In the genomic region with DNA sequence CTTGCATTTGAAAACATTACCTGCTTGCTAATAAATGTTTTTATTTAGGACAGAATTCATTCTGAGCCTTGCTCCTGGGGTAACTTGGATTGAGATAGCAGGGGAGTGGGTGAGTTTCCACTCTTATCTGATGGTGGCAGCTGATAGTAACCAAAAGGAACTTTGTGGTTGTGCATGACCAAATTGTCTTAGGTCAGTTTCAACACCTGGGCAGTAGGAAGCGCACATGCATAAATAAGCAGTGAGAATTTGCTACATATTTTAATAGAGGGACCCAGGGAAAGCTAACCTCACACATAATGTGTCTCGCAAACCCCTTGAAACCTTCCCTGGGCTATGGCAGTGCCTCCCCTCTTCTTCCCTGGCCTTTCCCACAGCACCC, we compare ENCODE assay signal across 1 cellular context.
TF ChIP-seq lines count a peak whose summit lies in the region.

No MANE protein-coding gene starts in this region.

TF ChIP-seq in GM12878, 131 proteins besides CTCF, POLR2A, EP300 and RAD21 (continued from another document and continues in another):
- TF ChIP-seq, protein P1, sequence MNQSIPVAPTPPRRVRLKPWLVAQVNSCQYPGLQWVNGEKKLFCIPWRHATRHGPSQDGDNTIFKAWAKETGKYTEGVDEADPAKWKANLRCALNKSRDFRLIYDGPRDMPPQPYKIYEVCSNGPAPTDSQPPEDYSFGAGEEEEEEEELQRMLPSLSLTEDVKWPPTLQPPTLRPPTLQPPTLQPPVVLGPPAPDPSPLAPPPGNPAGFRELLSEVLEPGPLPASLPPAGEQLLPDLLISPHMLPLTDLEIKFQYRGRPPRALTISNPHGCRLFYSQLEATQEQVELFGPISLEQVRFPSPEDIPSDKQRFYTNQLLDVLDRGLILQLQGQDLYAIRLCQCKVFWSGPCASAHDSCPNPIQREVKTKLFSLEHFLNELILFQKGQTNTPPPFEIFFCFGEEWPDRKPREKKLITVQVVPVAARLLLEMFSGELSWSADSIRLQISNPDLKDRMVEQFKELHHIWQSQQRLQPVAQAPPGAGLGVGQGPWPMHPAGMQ (IDR thresholded peaks at IDR 0.05; ENCODE audit: borderline replicate concordance): no peak
- TF ChIP-seq BMI1 (IDR thresholded peaks at IDR 0.05; ENCODE audit: borderline replicate concordance) (no peak), ZNF24 (IDR thresholded peaks at IDR 0.05) (no peak), BHLHE40 (IDR thresholded peaks at IDR 0.05; ENCODE audit: borderline replicate concordance in 1 of 2, low read depth in 2 of 2, low read length in 1 of 2) (peak; percentile 81 to 82; a peak in 3 of 4 replicates), HDGF (IDR thresholded peaks at IDR 0.05) (no peak), SUZ12 (IDR thresholded peaks at IDR 0.05; ENCODE audit: unreplicated experiment) (no peak), ZNF384 (IDR thresholded peaks at IDR 0.05; ENCODE audit: borderline replicate concordance, low read depth, low read length) (no peak), ATF7 (IDR thresholded peaks at IDR 0.05; ENCODE audit: low read depth) (peak; percentile 41; the same call in 1 of the 2 replicates), CHD2 (IDR thresholded peaks at IDR 0.05; ENCODE audit: borderline replicate concordance, low read depth, low read length) (peak; percentile 42; the same call in 1 of the 2 replicates), GATAD2B (conservative IDR thresholded peaks at IDR 0.05; ENCODE audit: low read depth) (no peak), MXI1 (IDR thresholded peaks at IDR 0.05; ENCODE audit: low read depth, low read length) (0 out of 2 replicates have a peak, but pooled peaks have one; percentile 44), SIX5 (IDR thresholded peaks at IDR 0.05; ENCODE audit: low read depth, low read length, severe bottlenecking) (no peak), BACH1 (IDR thresholded peaks at IDR 0.05; ENCODE audit: borderline replicate concordance) (no peak), FOXK2 (IDR thresholded peaks at IDR 0.05) (no peak), SMAD1 (IDR thresholded peaks at IDR 0.05; ENCODE audit: low read depth, partially characterized antibody) (no peak), PAX8 (IDR thresholded peaks at IDR 0.05) (no peak), NFIC (IDR thresholded peaks at IDR 0.05; ENCODE audit: low read depth, low read length) (peak; percentile 88), PML (IDR thresholded peaks at IDR 0.05; ENCODE audit: low read length) (no peak), MTA2 (IDR thresholded peaks at IDR 0.05; ENCODE audit: low read depth) (peak; percentile 62), FOXM1 (IDR thresholded peaks at IDR 0.05; ENCODE audit: low read depth, low read length) (peak; percentile 84; the same call in 1 of the 2 replicates), ZZZ3 (IDR thresholded peaks at IDR 0.05; ENCODE audit: control insufficient read depth, insufficient read length, low read depth) (no peak), TAF1 (IDR thresholded peaks at IDR 0.05; ENCODE audit: borderline replicate concordance, low read depth, low read length) (no peak), NRF1 (conservative IDR thresholded peaks at IDR 0.05; ENCODE audit: low read depth, low read length) (no peak), SUPT20H (IDR thresholded peaks at IDR 0.05; ENCODE audit: borderline replicate concordance, control insufficient read depth, low read depth, low read length) (no peak), IRF4 (IDR thresholded peaks at IDR 0.05; ENCODE audit: low read depth, low read length) (no peak), RCOR1 (conservative IDR thresholded peaks at IDR 0.05; ENCODE audit: low read depth, low read length) (no peak), CBFB (IDR thresholded peaks at IDR 0.05; ENCODE audit: low read depth) (peak; percentile 78), MEF2A (IDR thresholded peaks at IDR 0.05; ENCODE audit: insufficient read depth, low read depth, low read length) (peak; percentile 62; the same call in 1 of the 2 replicates), NFXL1 (IDR thresholded peaks at IDR 0.05; ENCODE audit: borderline replicate concordance) (no peak), JUND (IDR thresholded peaks at IDR 0.05; ENCODE audit: low read depth, low read length) (no peak), CEBPB (IDR thresholded peaks at IDR 0.05; ENCODE audit: borderline replicate concordance in 1 of 2, low read depth in 2 of 2, low read length in 2 of 2) (no peak), NBN (IDR thresholded peaks at IDR 0.05) (0 out of 2 replicates have a peak, but pooled peaks have one; percentile 25), TBL1XR1 (IDR thresholded peaks at IDR 0.05; ENCODE audit: low read depth, low read length) (0 out of 2 replicates have a peak, but pooled peaks have one; percentile 25), ZSCAN29 (IDR thresholded peaks at IDR 0.05) (no peak), BCL11A (IDR thresholded peaks at IDR 0.05; ENCODE audit: low read depth, low read length) (0 out of 2 replicates have a peak, but pooled peaks have one; percentile 28), POU2F2 (IDR thresholded peaks at IDR 0.05; ENCODE audit: borderline replicate concordance, low read depth, low read length) (peak; percentile 94), YBX1 (IDR thresholded peaks at IDR 0.05) (no peak), STAT1 (conservative IDR thresholded peaks at IDR 0.05) (no peak), EED (IDR thresholded peaks at IDR 0.05; ENCODE audit: low read depth) (peak; percentile 90), KLF5 (IDR thresholded peaks at IDR 0.05; ENCODE audit: partially characterized antibody) (no peak), SIN3A (IDR thresholded peaks at IDR 0.05; ENCODE audit: low read depth, low read length) (no peak), SPI1 (IDR thresholded peaks at IDR 0.05; ENCODE audit: borderline replicate concordance, insufficient read depth, low read depth, low read length) (no peak), CHD4 (IDR thresholded peaks at IDR 0.05) (no peak)
- TF ChIP-seq, protein P2, sequence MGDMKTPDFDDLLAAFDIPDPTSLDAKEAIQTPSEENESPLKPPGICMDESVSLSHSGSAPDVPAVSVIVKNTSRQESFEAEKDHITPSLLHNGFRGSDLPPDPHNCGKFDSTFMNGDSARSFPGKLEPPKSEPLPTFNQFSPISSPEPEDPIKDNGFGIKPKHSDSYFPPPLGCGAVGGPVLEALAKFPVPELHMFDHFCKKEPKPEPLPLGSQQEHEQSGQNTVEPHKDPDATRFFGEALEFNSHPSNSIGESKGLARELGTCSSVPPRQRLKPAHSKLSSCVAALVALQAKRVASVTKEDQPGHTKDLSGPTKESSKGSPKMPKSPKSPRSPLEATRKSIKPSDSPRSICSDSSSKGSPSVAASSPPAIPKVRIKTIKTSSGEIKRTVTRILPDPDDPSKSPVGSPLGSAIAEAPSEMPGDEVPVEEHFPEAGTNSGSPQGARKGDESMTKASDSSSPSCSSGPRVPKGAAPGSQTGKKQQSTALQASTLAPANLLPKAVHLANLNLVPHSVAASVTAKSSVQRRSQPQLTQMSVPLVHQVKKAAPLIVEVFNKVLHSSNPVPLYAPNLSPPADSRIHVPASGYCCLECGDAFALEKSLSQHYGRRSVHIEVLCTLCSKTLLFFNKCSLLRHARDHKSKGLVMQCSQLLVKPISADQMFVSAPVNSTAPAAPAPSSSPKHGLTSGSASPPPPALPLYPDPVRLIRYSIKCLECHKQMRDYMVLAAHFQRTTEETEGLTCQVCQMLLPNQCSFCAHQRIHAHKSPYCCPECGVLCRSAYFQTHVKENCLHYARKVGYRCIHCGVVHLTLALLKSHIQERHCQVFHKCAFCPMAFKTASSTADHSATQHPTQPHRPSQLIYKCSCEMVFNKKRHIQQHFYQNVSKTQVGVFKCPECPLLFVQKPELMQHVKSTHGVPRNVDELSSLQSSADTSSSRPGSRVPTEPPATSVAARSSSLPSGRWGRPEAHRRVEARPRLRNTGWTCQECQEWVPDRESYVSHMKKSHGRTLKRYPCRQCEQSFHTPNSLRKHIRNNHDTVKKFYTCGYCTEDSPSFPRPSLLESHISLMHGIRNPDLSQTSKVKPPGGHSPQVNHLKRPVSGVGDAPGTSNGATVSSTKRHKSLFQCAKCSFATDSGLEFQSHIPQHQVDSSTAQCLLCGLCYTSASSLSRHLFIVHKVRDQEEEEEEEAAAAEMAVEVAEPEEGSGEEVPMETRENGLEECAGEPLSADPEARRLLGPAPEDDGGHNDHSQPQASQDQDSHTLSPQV (IDR thresholded peaks at IDR 0.05): no peak
- TF ChIP-seq, protein P3, sequence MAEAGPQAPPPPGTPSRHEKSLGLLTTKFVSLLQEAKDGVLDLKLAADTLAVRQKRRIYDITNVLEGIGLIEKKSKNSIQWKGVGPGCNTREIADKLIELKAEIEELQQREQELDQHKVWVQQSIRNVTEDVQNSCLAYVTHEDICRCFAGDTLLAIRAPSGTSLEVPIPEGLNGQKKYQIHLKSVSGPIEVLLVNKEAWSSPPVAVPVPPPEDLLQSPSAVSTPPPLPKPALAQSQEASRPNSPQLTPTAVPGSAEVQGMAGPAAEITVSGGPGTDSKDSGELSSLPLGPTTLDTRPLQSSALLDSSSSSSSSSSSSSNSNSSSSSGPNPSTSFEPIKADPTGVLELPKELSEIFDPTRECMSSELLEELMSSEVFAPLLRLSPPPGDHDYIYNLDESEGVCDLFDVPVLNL (IDR thresholded peaks at IDR 0.05; ENCODE audit: low read depth, low read length): no peak
- TF ChIP-seq, protein P4, sequence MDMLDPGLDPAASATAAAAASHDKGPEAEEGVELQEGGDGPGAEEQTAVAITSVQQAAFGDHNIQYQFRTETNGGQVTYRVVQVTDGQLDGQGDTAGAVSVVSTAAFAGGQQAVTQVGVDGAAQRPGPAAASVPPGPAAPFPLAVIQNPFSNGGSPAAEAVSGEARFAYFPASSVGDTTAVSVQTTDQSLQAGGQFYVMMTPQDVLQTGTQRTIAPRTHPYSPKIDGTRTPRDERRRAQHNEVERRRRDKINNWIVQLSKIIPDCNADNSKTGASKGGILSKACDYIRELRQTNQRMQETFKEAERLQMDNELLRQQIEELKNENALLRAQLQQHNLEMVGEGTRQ (IDR thresholded peaks at IDR 0.05; ENCODE audit: borderline replicate concordance, low read depth, low read length): no peak
- TF ChIP-seq, protein P5, sequence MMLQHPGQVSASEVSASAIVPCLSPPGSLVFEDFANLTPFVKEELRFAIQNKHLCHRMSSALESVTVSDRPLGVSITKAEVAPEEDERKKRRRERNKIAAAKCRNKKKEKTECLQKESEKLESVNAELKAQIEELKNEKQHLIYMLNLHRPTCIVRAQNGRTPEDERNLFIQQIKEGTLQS (IDR thresholded peaks at IDR 0.05; ENCODE audit: borderline replicate concordance, extremely low read depth, low read depth, low read length): no peak
- TF ChIP-seq, protein P6, sequence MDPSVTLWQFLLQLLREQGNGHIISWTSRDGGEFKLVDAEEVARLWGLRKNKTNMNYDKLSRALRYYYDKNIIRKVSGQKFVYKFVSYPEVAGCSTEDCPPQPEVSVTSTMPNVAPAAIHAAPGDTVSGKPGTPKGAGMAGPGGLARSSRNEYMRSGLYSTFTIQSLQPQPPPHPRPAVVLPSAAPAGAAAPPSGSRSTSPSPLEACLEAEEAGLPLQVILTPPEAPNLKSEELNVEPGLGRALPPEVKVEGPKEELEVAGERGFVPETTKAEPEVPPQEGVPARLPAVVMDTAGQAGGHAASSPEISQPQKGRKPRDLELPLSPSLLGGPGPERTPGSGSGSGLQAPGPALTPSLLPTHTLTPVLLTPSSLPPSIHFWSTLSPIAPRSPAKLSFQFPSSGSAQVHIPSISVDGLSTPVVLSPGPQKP (IDR thresholded peaks at IDR 0.05; ENCODE audit: low read depth, low read length): no peak
- TF ChIP-seq, protein P7, sequence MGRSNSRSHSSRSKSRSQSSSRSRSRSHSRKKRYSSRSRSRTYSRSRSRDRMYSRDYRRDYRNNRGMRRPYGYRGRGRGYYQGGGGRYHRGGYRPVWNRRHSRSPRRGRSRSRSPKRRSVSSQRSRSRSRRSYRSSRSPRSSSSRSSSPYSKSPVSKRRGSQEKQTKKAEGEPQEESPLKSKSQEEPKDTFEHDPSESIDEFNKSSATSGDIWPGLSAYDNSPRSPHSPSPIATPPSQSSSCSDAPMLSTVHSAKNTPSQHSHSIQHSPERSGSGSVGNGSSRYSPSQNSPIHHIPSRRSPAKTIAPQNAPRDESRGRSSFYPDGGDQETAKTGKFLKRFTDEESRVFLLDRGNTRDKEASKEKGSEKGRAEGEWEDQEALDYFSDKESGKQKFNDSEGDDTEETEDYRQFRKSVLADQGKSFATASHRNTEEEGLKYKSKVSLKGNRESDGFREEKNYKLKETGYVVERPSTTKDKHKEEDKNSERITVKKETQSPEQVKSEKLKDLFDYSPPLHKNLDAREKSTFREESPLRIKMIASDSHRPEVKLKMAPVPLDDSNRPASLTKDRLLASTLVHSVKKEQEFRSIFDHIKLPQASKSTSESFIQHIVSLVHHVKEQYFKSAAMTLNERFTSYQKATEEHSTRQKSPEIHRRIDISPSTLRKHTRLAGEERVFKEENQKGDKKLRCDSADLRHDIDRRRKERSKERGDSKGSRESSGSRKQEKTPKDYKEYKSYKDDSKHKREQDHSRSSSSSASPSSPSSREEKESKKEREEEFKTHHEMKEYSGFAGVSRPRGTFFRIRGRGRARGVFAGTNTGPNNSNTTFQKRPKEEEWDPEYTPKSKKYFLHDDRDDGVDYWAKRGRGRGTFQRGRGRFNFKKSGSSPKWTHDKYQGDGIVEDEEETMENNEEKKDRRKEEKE (IDR thresholded peaks at IDR 0.05): no peak
- TF ChIP-seq, protein P8, sequence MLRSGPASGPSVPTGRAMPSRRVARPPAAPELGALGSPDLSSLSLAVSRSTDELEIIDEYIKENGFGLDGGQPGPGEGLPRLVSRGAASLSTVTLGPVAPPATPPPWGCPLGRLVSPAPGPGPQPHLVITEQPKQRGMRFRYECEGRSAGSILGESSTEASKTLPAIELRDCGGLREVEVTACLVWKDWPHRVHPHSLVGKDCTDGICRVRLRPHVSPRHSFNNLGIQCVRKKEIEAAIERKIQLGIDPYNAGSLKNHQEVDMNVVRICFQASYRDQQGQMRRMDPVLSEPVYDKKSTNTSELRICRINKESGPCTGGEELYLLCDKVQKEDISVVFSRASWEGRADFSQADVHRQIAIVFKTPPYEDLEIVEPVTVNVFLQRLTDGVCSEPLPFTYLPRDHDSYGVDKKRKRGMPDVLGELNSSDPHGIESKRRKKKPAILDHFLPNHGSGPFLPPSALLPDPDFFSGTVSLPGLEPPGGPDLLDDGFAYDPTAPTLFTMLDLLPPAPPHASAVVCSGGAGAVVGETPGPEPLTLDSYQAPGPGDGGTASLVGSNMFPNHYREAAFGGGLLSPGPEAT (IDR thresholded peaks at IDR 0.05; ENCODE audit: low read depth): no peak
